Comparison of ENCODE assay signal across 1 cellular context in genomic region chr18:79416022-79416676, GRCh38.
TF ChIP-seq lines count a peak whose summit lies in the region.

No MANE protein-coding gene starts in this region.

TF ChIP-seq in GM12878, 131 proteins besides CTCF, POLR2A, EP300 and RAD21:
- TF ChIP-seq FOS (IDR thresholded peaks at IDR 0.05; ENCODE audit: borderline replicate concordance, extremely low read depth, insufficient read length) (no peak), ATF7 (IDR thresholded peaks at IDR 0.05; ENCODE audit: low read depth) (no peak), E4F1 (IDR thresholded peaks at IDR 0.05; ENCODE audit: borderline replicate concordance, partially characterized antibody) (no peak), NR2C2 (IDR thresholded peaks at IDR 0.05; ENCODE audit: borderline replicate concordance, control insufficient read depth, insufficient read length, low read depth) (no peak), YBX1 (IDR thresholded peaks at IDR 0.05) (no peak), MEF2A (IDR thresholded peaks at IDR 0.05; ENCODE audit: insufficient read depth, low read depth, low read length) (no peak), NR2C1 (IDR thresholded peaks at IDR 0.05) (no peak), ZNF274 (IDR thresholded peaks at IDR 0.05; ENCODE audit: insufficient read depth, insufficient read length) (no peak), BCL3 (IDR thresholded peaks at IDR 0.05; ENCODE audit: borderline replicate concordance, insufficient read depth, low read depth, low read length, poor library complexity, severe bottlenecking) (no peak), ZBTB11 (CRISPR knock-in tag; IDR thresholded peaks at IDR 0.05) (no peak), BCL11A (IDR thresholded peaks at IDR 0.05; ENCODE audit: low read depth, low read length) (no peak), TCF12 (IDR thresholded peaks at IDR 0.05; ENCODE audit: low read depth, low read length) (no peak), HDGF (IDR thresholded peaks at IDR 0.05) (no peak)
- TF ChIP-seq, protein P1, sequence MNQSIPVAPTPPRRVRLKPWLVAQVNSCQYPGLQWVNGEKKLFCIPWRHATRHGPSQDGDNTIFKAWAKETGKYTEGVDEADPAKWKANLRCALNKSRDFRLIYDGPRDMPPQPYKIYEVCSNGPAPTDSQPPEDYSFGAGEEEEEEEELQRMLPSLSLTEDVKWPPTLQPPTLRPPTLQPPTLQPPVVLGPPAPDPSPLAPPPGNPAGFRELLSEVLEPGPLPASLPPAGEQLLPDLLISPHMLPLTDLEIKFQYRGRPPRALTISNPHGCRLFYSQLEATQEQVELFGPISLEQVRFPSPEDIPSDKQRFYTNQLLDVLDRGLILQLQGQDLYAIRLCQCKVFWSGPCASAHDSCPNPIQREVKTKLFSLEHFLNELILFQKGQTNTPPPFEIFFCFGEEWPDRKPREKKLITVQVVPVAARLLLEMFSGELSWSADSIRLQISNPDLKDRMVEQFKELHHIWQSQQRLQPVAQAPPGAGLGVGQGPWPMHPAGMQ (IDR thresholded peaks at IDR 0.05; ENCODE audit: borderline replicate concordance) = no peak
- TF ChIP-seq, protein P2, sequence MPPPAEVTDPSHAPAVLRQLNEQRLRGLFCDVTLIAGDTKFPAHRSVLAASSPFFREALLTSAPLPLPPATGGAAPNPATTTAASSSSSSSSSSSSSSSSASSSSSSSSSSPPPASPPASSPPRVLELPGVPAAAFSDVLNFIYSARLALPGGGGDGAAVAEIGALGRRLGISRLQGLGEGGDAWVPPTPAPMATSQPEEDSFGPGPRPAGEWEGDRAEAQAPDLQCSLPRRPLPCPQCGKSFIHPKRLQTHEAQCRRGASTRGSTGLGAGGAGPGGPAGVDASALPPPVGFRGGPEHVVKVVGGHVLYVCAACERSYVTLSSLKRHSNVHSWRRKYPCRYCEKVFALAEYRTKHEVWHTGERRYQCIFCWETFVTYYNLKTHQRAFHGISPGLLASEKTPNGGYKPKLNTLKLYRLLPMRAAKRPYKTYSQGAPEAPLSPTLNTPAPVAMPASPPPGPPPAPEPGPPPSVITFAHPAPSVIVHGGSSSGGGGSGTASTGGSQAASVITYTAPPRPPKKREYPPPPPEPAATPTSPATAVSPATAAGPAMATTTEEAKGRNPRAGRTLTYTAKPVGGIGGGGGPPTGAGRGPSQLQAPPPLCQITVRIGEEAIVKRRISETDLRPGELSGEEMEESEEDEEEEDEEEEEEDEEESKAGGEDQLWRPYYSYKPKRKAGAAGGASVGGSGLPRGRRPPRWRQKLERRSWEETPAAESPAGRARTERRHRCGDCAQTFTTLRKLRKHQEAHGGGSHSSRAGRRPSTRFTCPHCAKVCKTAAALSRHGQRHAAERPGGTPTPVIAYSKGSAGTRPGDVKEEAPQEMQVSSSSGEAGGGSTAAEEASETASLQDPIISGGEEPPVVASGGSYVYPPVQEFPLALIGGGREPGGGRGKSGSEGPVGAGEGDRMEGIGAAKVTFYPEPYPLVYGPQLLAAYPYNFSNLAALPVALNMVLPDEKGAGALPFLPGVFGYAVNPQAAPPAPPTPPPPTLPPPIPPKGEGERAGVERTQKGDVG (CRISPR knock-in tag; IDR thresholded peaks at IDR 0.05) = no peak
- TF ChIP-seq, protein P3, sequence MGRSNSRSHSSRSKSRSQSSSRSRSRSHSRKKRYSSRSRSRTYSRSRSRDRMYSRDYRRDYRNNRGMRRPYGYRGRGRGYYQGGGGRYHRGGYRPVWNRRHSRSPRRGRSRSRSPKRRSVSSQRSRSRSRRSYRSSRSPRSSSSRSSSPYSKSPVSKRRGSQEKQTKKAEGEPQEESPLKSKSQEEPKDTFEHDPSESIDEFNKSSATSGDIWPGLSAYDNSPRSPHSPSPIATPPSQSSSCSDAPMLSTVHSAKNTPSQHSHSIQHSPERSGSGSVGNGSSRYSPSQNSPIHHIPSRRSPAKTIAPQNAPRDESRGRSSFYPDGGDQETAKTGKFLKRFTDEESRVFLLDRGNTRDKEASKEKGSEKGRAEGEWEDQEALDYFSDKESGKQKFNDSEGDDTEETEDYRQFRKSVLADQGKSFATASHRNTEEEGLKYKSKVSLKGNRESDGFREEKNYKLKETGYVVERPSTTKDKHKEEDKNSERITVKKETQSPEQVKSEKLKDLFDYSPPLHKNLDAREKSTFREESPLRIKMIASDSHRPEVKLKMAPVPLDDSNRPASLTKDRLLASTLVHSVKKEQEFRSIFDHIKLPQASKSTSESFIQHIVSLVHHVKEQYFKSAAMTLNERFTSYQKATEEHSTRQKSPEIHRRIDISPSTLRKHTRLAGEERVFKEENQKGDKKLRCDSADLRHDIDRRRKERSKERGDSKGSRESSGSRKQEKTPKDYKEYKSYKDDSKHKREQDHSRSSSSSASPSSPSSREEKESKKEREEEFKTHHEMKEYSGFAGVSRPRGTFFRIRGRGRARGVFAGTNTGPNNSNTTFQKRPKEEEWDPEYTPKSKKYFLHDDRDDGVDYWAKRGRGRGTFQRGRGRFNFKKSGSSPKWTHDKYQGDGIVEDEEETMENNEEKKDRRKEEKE (IDR thresholded peaks at IDR 0.05) = no peak
- TF ChIP-seq, protein P4, sequence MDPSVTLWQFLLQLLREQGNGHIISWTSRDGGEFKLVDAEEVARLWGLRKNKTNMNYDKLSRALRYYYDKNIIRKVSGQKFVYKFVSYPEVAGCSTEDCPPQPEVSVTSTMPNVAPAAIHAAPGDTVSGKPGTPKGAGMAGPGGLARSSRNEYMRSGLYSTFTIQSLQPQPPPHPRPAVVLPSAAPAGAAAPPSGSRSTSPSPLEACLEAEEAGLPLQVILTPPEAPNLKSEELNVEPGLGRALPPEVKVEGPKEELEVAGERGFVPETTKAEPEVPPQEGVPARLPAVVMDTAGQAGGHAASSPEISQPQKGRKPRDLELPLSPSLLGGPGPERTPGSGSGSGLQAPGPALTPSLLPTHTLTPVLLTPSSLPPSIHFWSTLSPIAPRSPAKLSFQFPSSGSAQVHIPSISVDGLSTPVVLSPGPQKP (IDR thresholded peaks at IDR 0.05; ENCODE audit: low read depth, low read length) = no peak
- TF ChIP-seq, protein P5, sequence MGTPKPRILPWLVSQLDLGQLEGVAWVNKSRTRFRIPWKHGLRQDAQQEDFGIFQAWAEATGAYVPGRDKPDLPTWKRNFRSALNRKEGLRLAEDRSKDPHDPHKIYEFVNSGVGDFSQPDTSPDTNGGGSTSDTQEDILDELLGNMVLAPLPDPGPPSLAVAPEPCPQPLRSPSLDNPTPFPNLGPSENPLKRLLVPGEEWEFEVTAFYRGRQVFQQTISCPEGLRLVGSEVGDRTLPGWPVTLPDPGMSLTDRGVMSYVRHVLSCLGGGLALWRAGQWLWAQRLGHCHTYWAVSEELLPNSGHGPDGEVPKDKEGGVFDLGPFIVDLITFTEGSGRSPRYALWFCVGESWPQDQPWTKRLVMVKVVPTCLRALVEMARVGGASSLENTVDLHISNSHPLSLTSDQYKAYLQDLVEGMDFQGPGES (IDR thresholded peaks at IDR 0.05) = no peak
- TF ChIP-seq, protein P6, sequence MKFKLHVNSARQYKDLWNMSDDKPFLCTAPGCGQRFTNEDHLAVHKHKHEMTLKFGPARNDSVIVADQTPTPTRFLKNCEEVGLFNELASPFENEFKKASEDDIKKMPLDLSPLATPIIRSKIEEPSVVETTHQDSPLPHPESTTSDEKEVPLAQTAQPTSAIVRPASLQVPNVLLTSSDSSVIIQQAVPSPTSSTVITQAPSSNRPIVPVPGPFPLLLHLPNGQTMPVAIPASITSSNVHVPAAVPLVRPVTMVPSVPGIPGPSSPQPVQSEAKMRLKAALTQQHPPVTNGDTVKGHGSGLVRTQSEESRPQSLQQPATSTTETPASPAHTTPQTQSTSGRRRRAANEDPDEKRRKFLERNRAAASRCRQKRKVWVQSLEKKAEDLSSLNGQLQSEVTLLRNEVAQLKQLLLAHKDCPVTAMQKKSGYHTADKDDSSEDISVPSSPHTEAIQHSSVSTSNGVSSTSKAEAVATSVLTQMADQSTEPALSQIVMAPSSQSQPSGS (IDR thresholded peaks at IDR 0.05; ENCODE audit: low read length) = no peak
TF ChIP-seq in GM12878: peak in this region for 0.
